ENCODE assay signal across 28 cellular contexts in genomic region chrX:38916801-38917200, GRCh38.
"Had no signal": no experiment of that assay in that cellular context is flagged by ENCODE, and none has a peak within 500 bp of the region (broad histone marks: within the 10 kb centered on the region; RNA-seq: fewer than 3 reads in every experiment).

No MANE protein-coding gene starts in this region.

- H3K27ac ChIP-seq: adrenal gland, brain microvascular endothelial cell, colonic mucosa, ovary, sigmoid colon, SK-N-MC, stomach, tibial nerve, VCaP had no signal

- H3K4me3 ChIP-seq: adrenal gland, colonic mucosa, lung, mucosa of descending colon, ovary, sigmoid colon, SK-N-MC, stomach, tibial nerve had no signal

- H3K9me3 ChIP-seq: adrenal gland, colonic mucosa, mucosa of descending colon, ovary, sigmoid colon, stomach, tibial nerve had no signal

- H3K4me1 ChIP-seq: adrenal gland, colonic mucosa, sigmoid colon, stomach, tibial nerve had no signal

- H3K27me3 ChIP-seq: brain microvascular endothelial cell, colonic mucosa, ovary, sigmoid colon, tibial nerve had no signal

- H3K36me3 ChIP-seq: adrenal gland, brain microvascular endothelial cell, colonic mucosa, ovary, sigmoid colon, stomach, tibial nerve had no signal

- DNase-seq: activated CD4-positive, alpha-beta T cell treated with anti-CD3 and anti-CD28 coated beads for 4 hours; activated CD4-positive, alpha-beta T cell treated with anti-CD3 and anti-CD28 coated beads, Interleukin-2, amount 50 U/mL, for 4 hours; activated CD8-positive, alpha-beta memory T cell treated with anti-CD3 and anti-CD28 coated beads for 24 hours; activated effector memory CD4-positive, alpha-beta T cell treated with anti-CD3 and anti-CD28 coated beads, Interleukin-2, amount 50 U/mL, for 16 hours; activated naive CD4-positive, alpha-beta T cell treated with anti-CD3 and anti-CD28 coated beads for 36 hours; activated naive CD8-positive, alpha-beta T cell treated with anti-CD3 and anti-CD28 coated beads for 36 hours; activated T-cell treated with anti-CD3 and anti-CD28 coated beads, Interleukin-2, amount 50 U/mL, for 1 hour; adrenal gland; aorta; brain microvascular endothelial cell; colonic mucosa; effector CD8-positive, alpha-beta T cell; head of caudate nucleus; kidney glomerular epithelial cell; mucosa of descending colon; naive B cell; ovary; retina; sigmoid colon; stimulated activated CD4-positive, alpha-beta T cell treated with anti-CD3 and anti-CD28 coated beads, Interleukin-15, amount 100 ng/mL, for 24 hours; stimulated activated CD4-positive, alpha-beta T cell treated with anti-CD3 and anti-CD28 coated beads, Interleukin-2, amount 100 ng/mL, for 24 hours; stimulated activated naive B cell treated with anti-CD40 and anti-IgM and Interleukin-4, amounts not matched to agents 10 μg/mL and 1 μg/mL and 100 μg/mL, for 72 hours; stomach had no signal

- ATAC-seq: left lobe of liver, mucosa of descending colon had no signal
